In genomic region chr14:43306053-43306452, GRCh38 we compare ENCODE assay signal across 30 cellular contexts.
"Had no signal": no experiment of that assay in that cellular context is flagged by ENCODE, and none has a peak within 500 bp of the region (broad histone marks: within the 10 kb centered on the region; RNA-seq: fewer than 3 reads in every experiment).

No MANE protein-coding gene starts in this region.

- H3K4me1 ChIP-seq: parathyroid adenoma, psoas muscle, spleen, suprapubic skin, testis, tibial artery, transverse colon, upper lobe of right lung, uterus had no signal

- H3K4me3 ChIP-seq: ovary, psoas muscle, skin epidermis, smooth muscle cell, spleen, suprapubic skin, testis, tibial artery, transverse colon, upper lobe of right lung, uterus had no signal

- ATAC-seq: naive thymus-derived CD8-positive, alpha-beta T cell; natural killer cell treated with Interleukin-12 subunit alpha and Interleukin-12 subunit beta and Interleukin-15 and Interleukin-18, amount 100 ng/mL, for 72 hours; psoas muscle; right cardiac atrium; sciatic nerve; stimulated activated memory B cell treated with anti-CD40 and anti-IgM and Interleukin-4, amounts not matched to agents 10 μg/mL and 1 μg/mL and 100 μg/mL, for 72 hours; stimulated activated naive CD8-positive, alpha-beta T cell treated with anti-CD3 and anti-CD28 coated beads, Interleukin-15, amount 100 ng/mL, for 72 hours; stimulated activated naive CD8-positive, alpha-beta T cell treated with anti-CD3 and anti-CD28 coated beads, Interleukin-15, Interleukin-2, amounts not matched to agents 100 U/mL and 50 U/mL, for 24 hours; upper lobe of right lung had no signal

- H3K27me3 ChIP-seq: neutrophil, ovary, spleen, suprapubic skin, testis, tibial artery, transverse colon, upper lobe of right lung, uterus had no signal

- H3K9ac ChIP-seq: parathyroid adenoma had no signal

- H2AFZ ChIP-seq: parathyroid adenoma had no signal

- H3K36me3 ChIP-seq: neutrophil, ovary, spleen, suprapubic skin, tibial artery, transverse colon, upper lobe of right lung, uterus had no signal

- H3K27ac ChIP-seq: neutrophil, ovary, parathyroid adenoma, psoas muscle, skin epidermis, spleen, suprapubic skin, testis, tibial artery, transverse colon, upper lobe of right lung, uterus had no signal

- H3K79me2 ChIP-seq: parathyroid adenoma had no signal

- H3K9me3 ChIP-seq: neutrophil, ovary, psoas muscle, suprapubic skin, testis, tibial artery, transverse colon, upper lobe of right lung, uterus had no signal

- H3K4me2 ChIP-seq: smooth muscle cell had no signal

- DNase-seq: naive thymus-derived CD8-positive, alpha-beta T cell; nephron progenitor cell; nucleus accumbens; ovary; posterior cingulate gyrus; psoas muscle; right cardiac atrium; spleen; stimulated activated CD4-positive, alpha-beta T cell treated with anti-CD3 and anti-CD28 coated beads, Interleukin-12 subunit alpha, Interleukin-12 subunit beta, amount 100 ng/mL, for 4 hours; stimulated activated CD4-positive, alpha-beta T cell treated with anti-CD3 and anti-CD28 coated beads, Interleukin-1b, Interleukin-23, amount 100 ng/mL, for 48 hours; stimulated activated CD4-positive, alpha-beta T cell treated with anti-CD3 and anti-CD28 coated beads, Interleukin-4, amount 100 ng/mL, for 1 hour; stimulated activated CD4-positive, alpha-beta T cell treated with anti-CD3 and anti-CD28 coated beads, Interleukin-4, amount 100 ng/mL, for 4 hours; stimulated activated CD8-positive, alpha-beta memory T cell treated with anti-CD3 and anti-CD28 coated beads, Interleukin-4, amount 100 ng/mL, for 48 hours; stimulated activated naive CD4-positive, alpha-beta T cell; stimulated activated naive CD8-positive, alpha-beta T cell treated with anti-CD3 and anti-CD28 coated beads, Interleukin-15, amount 100 ng/mL, for 72 hours; stimulated activated naive CD8-positive, alpha-beta T cell treated with anti-CD3 and anti-CD28 coated beads, Interleukin-15, Interleukin-2, amounts not matched to agents 100 U/mL and 50 U/mL, for 24 hours; substantia nigra; testis; tibial artery; transverse colon; upper lobe of right lung; uterus had no signal
